ENCODE assay signal across 3 cellular contexts in the genomic region with DNA sequence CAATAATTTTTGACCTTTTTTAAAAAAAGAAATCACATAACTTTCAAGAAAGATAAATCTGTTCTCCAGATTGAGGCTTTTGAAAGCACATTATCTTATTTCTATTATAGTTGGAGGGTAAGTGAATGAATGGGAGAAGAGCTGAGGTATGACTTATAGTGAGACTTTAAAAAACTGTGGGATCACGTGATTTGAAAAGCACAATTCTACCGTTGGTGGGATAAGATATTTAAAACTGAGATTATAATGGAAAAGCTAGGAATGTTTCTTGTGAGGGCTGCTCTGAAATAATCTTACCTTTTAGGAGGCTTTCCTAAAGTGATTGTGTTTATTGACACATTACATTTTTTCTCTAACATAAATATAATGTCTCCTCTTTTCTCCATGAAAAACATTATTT.
A peak's percentile ranks its signal among the peaks of the same experiment; 100 is the strongest.
TF ChIP-seq lines count a peak whose summit lies in the region.

No MANE protein-coding gene starts in this region.

TF ChIP-seq in HepG2, 621 proteins besides CTCF, POLR2A, EP300 and RAD21:
- TF ChIP-seq ZNF598 (CRISPR knock-in tag; IDR thresholded peaks at IDR 0.05; ENCODE audit: borderline replicate concordance) (no peak), RAD51 (IDR thresholded peaks at IDR 0.05; ENCODE audit: borderline replicate concordance) (peak; percentile 73; the same call in 1 of the 2 replicates)
- TF ChIP-seq, protein P1, sequence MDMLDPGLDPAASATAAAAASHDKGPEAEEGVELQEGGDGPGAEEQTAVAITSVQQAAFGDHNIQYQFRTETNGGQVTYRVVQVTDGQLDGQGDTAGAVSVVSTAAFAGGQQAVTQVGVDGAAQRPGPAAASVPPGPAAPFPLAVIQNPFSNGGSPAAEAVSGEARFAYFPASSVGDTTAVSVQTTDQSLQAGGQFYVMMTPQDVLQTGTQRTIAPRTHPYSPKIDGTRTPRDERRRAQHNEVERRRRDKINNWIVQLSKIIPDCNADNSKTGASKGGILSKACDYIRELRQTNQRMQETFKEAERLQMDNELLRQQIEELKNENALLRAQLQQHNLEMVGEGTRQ (IDR thresholded peaks at IDR 0.05; ENCODE audit: low read depth, low read length) = 0 out of 2 replicates have a peak, but pooled peaks have one; percentile 17
- TF ChIP-seq, protein P1 (CRISPR knock-in tag; IDR thresholded peaks at IDR 0.05; ENCODE audit: borderline replicate concordance) = no peak
- TF ChIP-seq, protein P2, sequence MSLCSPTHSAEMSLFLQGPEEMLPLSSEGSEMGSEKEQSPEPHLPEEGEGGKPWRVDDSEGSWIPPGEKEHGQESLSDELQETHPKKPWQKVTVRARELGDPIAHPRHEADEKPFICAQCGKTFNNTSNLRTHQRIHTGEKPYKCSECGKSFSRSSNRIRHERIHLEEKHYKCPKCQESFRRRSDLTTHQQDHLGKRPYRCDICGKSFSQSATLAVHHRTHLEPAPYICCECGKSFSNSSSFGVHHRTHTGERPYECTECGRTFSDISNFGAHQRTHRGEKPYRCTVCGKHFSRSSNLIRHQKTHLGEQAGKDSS (CRISPR knock-in tag; IDR thresholded peaks at IDR 0.05; ENCODE audit: borderline replicate concordance, low read depth) = no peak

TF ChIP-seq in GM12878, 131 proteins besides CTCF, POLR2A, EP300 and RAD21:
- TF ChIP-seq ZNF24 (IDR thresholded peaks at IDR 0.05) = no peak
- peak; percentile 44; the same call in 1 of the 2 replicates for TF ChIP-seq RAD51 (IDR thresholded peaks at IDR 0.05)
- TF ChIP-seq, protein P3, sequence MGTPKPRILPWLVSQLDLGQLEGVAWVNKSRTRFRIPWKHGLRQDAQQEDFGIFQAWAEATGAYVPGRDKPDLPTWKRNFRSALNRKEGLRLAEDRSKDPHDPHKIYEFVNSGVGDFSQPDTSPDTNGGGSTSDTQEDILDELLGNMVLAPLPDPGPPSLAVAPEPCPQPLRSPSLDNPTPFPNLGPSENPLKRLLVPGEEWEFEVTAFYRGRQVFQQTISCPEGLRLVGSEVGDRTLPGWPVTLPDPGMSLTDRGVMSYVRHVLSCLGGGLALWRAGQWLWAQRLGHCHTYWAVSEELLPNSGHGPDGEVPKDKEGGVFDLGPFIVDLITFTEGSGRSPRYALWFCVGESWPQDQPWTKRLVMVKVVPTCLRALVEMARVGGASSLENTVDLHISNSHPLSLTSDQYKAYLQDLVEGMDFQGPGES (IDR thresholded peaks at IDR 0.05) = no peak

TF ChIP-seq in K562, 482 proteins besides CTCF, POLR2A, EP300 and RAD21:
- TF ChIP-seq, protein P4, sequence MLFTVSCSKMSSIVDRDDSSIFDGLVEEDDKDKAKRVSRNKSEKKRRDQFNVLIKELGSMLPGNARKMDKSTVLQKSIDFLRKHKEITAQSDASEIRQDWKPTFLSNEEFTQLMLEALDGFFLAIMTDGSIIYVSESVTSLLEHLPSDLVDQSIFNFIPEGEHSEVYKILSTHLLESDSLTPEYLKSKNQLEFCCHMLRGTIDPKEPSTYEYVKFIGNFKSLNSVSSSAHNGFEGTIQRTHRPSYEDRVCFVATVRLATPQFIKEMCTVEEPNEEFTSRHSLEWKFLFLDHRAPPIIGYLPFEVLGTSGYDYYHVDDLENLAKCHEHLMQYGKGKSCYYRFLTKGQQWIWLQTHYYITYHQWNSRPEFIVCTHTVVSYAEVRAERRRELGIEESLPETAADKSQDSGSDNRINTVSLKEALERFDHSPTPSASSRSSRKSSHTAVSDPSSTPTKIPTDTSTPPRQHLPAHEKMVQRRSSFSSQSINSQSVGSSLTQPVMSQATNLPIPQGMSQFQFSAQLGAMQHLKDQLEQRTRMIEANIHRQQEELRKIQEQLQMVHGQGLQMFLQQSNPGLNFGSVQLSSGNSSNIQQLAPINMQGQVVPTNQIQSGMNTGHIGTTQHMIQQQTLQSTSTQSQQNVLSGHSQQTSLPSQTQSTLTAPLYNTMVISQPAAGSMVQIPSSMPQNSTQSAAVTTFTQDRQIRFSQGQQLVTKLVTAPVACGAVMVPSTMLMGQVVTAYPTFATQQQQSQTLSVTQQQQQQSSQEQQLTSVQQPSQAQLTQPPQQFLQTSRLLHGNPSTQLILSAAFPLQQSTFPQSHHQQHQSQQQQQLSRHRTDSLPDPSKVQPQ (CRISPR knock-in tag; IDR thresholded peaks at IDR 0.05; ENCODE audit: borderline replicate concordance) = no peak
- TF ChIP-seq POLR2B (IDR thresholded peaks at IDR 0.05; ENCODE audit: low read depth, partially characterized antibody) (no peak), ZNF24 (IDR thresholded peaks at IDR 0.05) (no peak), RAD51 (IDR thresholded peaks at IDR 0.05; ENCODE audit: borderline replicate concordance, low read depth) (peak; percentile 49; the same call in 1 of the 2 replicates), MYC (IDR thresholded peaks at IDR 0.05; ENCODE audit: low read depth, low read length) (no peak), MYC (CRISPR knock-in tag; IDR thresholded peaks at IDR 0.05; ENCODE audit: borderline replicate concordance, low read depth) (no peak), ZNF124 (CRISPR knock-in tag; IDR thresholded peaks at IDR 0.05) (no peak), SREBF2 (CRISPR knock-in tag; IDR thresholded peaks at IDR 0.05) (no peak), FOXJ3 (CRISPR knock-in tag; IDR thresholded peaks at IDR 0.05) (no peak), L3MBTL2 (IDR thresholded peaks at IDR 0.05) (no peak), SAFB (IDR thresholded peaks at IDR 0.05; ENCODE audit: borderline replicate concordance, low read depth, low read length) (no peak)
- TF ChIP-seq, protein P5, sequence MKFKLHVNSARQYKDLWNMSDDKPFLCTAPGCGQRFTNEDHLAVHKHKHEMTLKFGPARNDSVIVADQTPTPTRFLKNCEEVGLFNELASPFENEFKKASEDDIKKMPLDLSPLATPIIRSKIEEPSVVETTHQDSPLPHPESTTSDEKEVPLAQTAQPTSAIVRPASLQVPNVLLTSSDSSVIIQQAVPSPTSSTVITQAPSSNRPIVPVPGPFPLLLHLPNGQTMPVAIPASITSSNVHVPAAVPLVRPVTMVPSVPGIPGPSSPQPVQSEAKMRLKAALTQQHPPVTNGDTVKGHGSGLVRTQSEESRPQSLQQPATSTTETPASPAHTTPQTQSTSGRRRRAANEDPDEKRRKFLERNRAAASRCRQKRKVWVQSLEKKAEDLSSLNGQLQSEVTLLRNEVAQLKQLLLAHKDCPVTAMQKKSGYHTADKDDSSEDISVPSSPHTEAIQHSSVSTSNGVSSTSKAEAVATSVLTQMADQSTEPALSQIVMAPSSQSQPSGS (CRISPR knock-in tag; IDR thresholded peaks at IDR 0.05) = no peak
- TF ChIP-seq, protein P6, sequence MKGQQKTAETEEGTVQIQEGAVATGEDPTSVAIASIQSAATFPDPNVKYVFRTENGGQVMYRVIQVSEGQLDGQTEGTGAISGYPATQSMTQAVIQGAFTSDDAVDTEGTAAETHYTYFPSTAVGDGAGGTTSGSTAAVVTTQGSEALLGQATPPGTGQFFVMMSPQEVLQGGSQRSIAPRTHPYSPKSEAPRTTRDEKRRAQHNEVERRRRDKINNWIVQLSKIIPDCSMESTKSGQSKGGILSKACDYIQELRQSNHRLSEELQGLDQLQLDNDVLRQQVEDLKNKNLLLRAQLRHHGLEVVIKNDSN (CRISPR knock-in tag; IDR thresholded peaks at IDR 0.05) = no peak
- TF ChIP-seq, protein P7, sequence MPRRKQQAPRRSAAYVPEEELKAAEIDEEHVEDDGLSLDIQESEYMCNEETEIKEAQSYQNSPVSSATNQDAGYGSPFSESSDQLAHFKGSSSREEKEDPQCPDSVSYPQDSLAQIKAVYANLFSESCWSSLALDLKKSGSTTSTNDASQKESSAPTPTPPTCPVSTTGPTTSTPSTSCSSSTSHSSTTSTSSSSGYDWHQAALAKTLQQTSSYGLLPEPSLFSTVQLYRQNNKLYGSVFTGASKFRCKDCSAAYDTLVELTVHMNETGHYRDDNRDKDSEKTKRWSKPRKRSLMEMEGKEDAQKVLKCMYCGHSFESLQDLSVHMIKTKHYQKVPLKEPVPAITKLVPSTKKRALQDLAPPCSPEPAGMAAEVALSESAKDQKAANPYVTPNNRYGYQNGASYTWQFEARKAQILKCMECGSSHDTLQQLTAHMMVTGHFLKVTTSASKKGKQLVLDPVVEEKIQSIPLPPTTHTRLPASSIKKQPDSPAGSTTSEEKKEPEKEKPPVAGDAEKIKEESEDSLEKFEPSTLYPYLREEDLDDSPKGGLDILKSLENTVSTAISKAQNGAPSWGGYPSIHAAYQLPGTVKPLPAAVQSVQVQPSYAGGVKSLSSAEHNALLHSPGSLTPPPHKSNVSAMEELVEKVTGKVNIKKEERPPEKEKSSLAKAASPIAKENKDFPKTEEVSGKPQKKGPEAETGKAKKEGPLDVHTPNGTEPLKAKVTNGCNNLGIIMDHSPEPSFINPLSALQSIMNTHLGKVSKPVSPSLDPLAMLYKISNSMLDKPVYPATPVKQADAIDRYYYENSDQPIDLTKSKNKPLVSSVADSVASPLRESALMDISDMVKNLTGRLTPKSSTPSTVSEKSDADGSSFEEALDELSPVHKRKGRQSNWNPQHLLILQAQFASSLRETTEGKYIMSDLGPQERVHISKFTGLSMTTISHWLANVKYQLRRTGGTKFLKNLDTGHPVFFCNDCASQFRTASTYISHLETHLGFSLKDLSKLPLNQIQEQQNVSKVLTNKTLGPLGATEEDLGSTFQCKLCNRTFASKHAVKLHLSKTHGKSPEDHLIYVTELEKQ (CRISPR knock-in tag; IDR thresholded peaks at IDR 0.05) = no peak
- TF ChIP-seq, protein P8, sequence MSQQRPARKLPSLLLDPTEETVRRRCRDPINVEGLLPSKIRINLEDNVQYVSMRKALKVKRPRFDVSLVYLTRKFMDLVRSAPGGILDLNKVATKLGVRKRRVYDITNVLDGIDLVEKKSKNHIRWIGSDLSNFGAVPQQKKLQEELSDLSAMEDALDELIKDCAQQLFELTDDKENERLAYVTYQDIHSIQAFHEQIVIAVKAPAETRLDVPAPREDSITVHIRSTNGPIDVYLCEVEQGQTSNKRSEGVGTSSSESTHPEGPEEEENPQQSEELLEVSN (IDR thresholded peaks at IDR 0.05; ENCODE audit: borderline replicate concordance in 1 of 2, extremely low read depth in 1 of 2, insufficient read depth in 1 of 2, insufficient read length in 1 of 2, low read depth in 1 of 2, low read length in 1 of 2, poor library complexity in 1 of 2, severe bottlenecking in 1 of 2) = no peak
- TF ChIP-seq, protein P9, sequence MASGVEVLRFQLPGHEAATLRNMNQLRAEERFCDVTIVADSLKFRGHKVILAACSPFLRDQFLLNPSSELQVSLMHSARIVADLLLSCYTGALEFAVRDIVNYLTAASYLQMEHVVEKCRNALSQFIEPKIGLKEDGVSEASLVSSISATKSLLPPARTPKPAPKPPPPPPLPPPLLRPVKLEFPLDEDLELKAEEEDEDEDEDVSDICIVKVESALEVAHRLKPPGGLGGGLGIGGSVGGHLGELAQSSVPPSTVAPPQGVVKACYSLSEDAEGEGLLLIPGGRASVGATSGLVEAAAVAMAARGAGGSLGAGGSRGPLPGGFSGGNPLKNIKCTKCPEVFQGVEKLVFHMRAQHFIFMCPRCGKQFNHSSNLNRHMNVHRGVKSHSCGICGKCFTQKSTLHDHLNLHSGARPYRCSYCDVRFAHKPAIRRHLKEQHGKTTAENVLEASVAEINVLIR (CRISPR knock-in tag; IDR thresholded peaks at IDR 0.05) = no peak
- TF ChIP-seq, protein P10, sequence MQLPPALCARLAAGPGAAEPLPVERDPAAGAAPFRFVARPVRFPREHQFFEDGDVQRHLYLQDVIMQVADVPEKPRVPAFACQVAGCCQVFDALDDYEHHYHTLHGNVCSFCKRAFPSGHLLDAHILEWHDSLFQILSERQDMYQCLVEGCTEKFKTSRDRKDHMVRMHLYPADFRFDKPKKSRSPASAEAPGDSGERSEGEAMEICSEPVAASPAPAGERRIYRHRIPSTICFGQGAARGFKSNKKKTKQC (CRISPR knock-in tag; IDR thresholded peaks at IDR 0.05) = no peak
- TF ChIP-seq, protein P11, sequence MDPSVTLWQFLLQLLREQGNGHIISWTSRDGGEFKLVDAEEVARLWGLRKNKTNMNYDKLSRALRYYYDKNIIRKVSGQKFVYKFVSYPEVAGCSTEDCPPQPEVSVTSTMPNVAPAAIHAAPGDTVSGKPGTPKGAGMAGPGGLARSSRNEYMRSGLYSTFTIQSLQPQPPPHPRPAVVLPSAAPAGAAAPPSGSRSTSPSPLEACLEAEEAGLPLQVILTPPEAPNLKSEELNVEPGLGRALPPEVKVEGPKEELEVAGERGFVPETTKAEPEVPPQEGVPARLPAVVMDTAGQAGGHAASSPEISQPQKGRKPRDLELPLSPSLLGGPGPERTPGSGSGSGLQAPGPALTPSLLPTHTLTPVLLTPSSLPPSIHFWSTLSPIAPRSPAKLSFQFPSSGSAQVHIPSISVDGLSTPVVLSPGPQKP (CRISPR knock-in tag; IDR thresholded peaks at IDR 0.05) = no peak
- TF ChIP-seq, protein P12, sequence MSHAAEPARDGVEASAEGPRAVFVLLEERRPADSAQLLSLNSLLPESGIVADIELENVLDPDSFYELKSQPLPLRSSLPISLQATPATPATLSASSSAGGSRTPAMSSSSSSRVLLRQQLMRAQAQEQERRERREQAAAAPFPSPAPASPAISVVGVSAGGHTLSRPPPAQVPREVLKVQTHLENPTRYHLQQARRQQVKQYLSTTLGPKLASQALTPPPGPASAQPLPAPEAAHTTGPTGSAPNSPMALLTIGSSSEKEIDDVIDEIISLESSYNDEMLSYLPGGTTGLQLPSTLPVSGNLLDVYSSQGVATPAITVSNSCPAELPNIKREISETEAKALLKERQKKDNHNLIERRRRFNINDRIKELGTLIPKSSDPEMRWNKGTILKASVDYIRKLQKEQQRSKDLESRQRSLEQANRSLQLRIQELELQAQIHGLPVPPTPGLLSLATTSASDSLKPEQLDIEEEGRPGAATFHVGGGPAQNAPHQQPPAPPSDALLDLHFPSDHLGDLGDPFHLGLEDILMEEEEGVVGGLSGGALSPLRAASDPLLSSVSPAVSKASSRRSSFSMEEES (CRISPR knock-in tag; IDR thresholded peaks at IDR 0.05) = peak; percentile 89
